In genomic region chr10:46550795-46551700, GRCh38 we compare ENCODE assay signal across 15 cellular contexts. TPM values are rescaled to one million over a fixed set of nuclear protein-coding genes. Genes with fewer than 3 reads are reported as not detected.
DNase-seq lines count a peak whose midpoint lies in the region; ATAC-seq and TF ChIP-seq lines count a peak whose summit lies in the region.
"Had no signal": no experiment of that assay in that cellular context is flagged by ENCODE, and none has a peak within 500 bp of the region (broad histone marks: within the 10 kb centered on the region; RNA-seq: fewer than 3 reads in every experiment).

No MANE protein-coding gene starts in this region.

- no peaks in the 10 kb centered on the region for H3K36me3 Mint-ChIP-seq in activated naive CD4-positive, alpha-beta T cell treated with anti-CD3 and anti-CD28 coated beads for 36 hours (ENCODE audit: low read depth)
- H3K36me3 Mint-ChIP-seq in activated naive CD4-positive, alpha-beta T cell treated with anti-CD3 and anti-CD28 coated beads, Interleukin-2, amount 50 U/mL, for 72 hours, result no peaks in the 10 kb centered on the region
- H3K36me3 Mint-ChIP-seq: IgD-negative memory B cell had no signal

- H3K9me3 Mint-ChIP-seq in activated naive CD4-positive, alpha-beta T cell treated with anti-CD3 and anti-CD28 coated beads for 36 hours, result no peaks in the 10 kb centered on the region
- no peaks in the 10 kb centered on the region for H3K9me3 Mint-ChIP-seq in activated naive CD4-positive, alpha-beta T cell treated with anti-CD3 and anti-CD28 coated beads, Interleukin-2, amount 50 U/mL, for 72 hours
- H3K9me3 Mint-ChIP-seq: endodermal cell, IgD-negative memory B cell, nephron had no signal

- TF ChIP-seq POLR2A in transverse colon (IDR thresholded peaks at IDR 0.05), result no peak

- H3K27ac ChIP-seq in transverse colon, result no peak overlapping the region
- H3K27ac ChIP-seq: uterus had no signal

- WGBS in transverse colon (ENCODE audit: low coverage in 1 of 2), 2 donors, result 40 to 75% methylated on average over 1 to 8 of the region's 8 CpGs

- H3K27ac Mint-ChIP-seq in activated naive CD4-positive, alpha-beta T cell treated with anti-CD3 and anti-CD28 coated beads for 36 hours, result no peak overlapping the region
- no peak overlapping the region for H3K27ac Mint-ChIP-seq in activated naive CD4-positive, alpha-beta T cell treated with anti-CD3 and anti-CD28 coated beads, Interleukin-2, amount 50 U/mL, for 72 hours
- H3K27ac Mint-ChIP-seq: endodermal cell, IgD-negative memory B cell, nephron had no signal

- peak; percentile 2 for DNase-seq in activated naive CD4-positive, alpha-beta T cell treated with anti-CD3 and anti-CD28 coated beads for 36 hours
- DNase-seq in activated naive CD4-positive, alpha-beta T cell (lab: John Stamatoyannopoulos, UW), result no peak
- peak; percentile 2 to 50 for DNase-seq in activated naive CD4-positive, alpha-beta T cell treated with anti-CD3 and anti-CD28 coated beads, Interleukin-2, amount 50 U/mL, for 72 hours (ENCODE audit: low spot score in 2 of 2)
- DNase-seq in middle frontal gyrus (ENCODE audit: extremely low spot score, low spot score) (peak; percentile 0), transverse colon (peak; percentile 6), NCI-H2196 (lab: John Stamatoyannopoulos, UW; ENCODE audit: unreplicated experiment) (no peak), NCI-H187 treated with DMSO at 0.1 percent for 48 hours (lab: John Stamatoyannopoulos, UW) (no peak)
- DNase-seq: NCI-H1417 treated with DMSO at 0.1 percent for 48 hours, NCI-H510A treated with DMSO at 0.1 percent for 48 hours, T-helper 2 cell had no signal

- no peak for ATAC-seq in activated naive CD4-positive, alpha-beta T cell treated with anti-CD3 and anti-CD28 coated beads, Interleukin-2, amount 50 U/mL, for 72 hours
- no peak for ATAC-seq in HG02884 (IDR thresholded peaks at IDR 0.05; ENCODE audit: unreplicated experiment)

- H3K36me3 ChIP-seq in transverse colon, result no peaks in the 10 kb centered on the region
- H3K36me3 ChIP-seq: uterus had no signal

- CTCF ChIA-PET in activated naive CD4-positive, alpha-beta T cell treated with anti-CD3 and anti-CD28 coated beads for 36 hours (lab: Charles Lee), result interaction anchor here (0.6 kb wide), 2 partner anchors 8 to 23 kb away, joined by 3 to 4 read pairs; no protein-coding TSS in a partner anchor

- in situ Hi-C loops in transverse colon (cut with MboI; ENCODE audit: low pct_ligation_motif_present in 1 of 4, low pct_unique_long_range_greater_than_20kb in 1 of 4, low sequenced_read_pairs in 3 of 4), result no loop called here

- H3K4me1 Mint-ChIP-seq in activated naive CD4-positive, alpha-beta T cell treated with anti-CD3 and anti-CD28 coated beads for 36 hours (ENCODE audit: low read depth), result peaks cover under 1% of the 10 kb centered on the region
- H3K4me1 Mint-ChIP-seq: nephron had no signal

- H3K9me3 ChIP-seq in transverse colon, result no peaks in the 10 kb centered on the region
- H3K9me3 ChIP-seq: uterus had no signal

- no peak for TF ChIP-seq CTCF in transverse colon (IDR thresholded peaks at IDR 0.05)

- peaks cover 11% of the 10 kb centered on the region for H3K27me3 ChIP-seq in transverse colon
- H3K27me3 ChIP-seq: uterus had no signal

- no peak overlapping the region for H3K4me3 Mint-ChIP-seq in activated naive CD4-positive, alpha-beta T cell treated with anti-CD3 and anti-CD28 coated beads for 36 hours
- H3K4me3 Mint-ChIP-seq: endodermal cell, IgD-negative memory B cell, nephron had no signal

- H3K27me3 Mint-ChIP-seq in activated naive CD4-positive, alpha-beta T cell treated with anti-CD3 and anti-CD28 coated beads for 36 hours (ENCODE audit: low read depth), result peaks cover 4% of the 10 kb centered on the region

- H3K4me1 ChIP-seq in transverse colon, result peaks cover under 1 to 6% (median 4%) of the 10 kb centered on the region in 4 donors

- TF ChIP-seq EP300 in transverse colon (IDR thresholded peaks at IDR 0.05; ENCODE audit: low read depth), result no peak

- no peak overlapping the region for H3K4me3 ChIP-seq in transverse colon
- H3K4me3 ChIP-seq: uterus had no signal

- intact Hi-C loops in activated naive CD4-positive, alpha-beta T cell treated with anti-CD3 and anti-CD28 coated beads for 36 hours (cut with micrococcal nuclease), result no loop called here
- intact Hi-C loops in transverse colon (cut with DNase I; ENCODE audit: low total_unique reads), result no loop called here

RNA-seq across cellular contexts. Expression of gene GPRIN2, which starts 5.4 kb away (rescaled TPM):
- not detected for total RNA-seq in activated naive CD4-positive, alpha-beta T cell treated with anti-CD3 and anti-CD28 coated beads for 36 hours
- total RNA-seq in activated naive CD4-positive, alpha-beta T cell treated with anti-CD3 and anti-CD28 coated beads, Interleukin-2, amount 50 U/mL, for 72 hours, result not detected
- 10 to 100 TPM; 31.3 to 97.3 (median 53.1) TPM for total RNA-seq in transverse colon

RNA-seq across cellular contexts. Expression of gene SYT15, which starts 27.9 kb away (rescaled TPM):
- under 1 TPM; 0.30 to 0.43 TPM for total RNA-seq in activated naive CD4-positive, alpha-beta T cell treated with anti-CD3 and anti-CD28 coated beads for 36 hours
- 1 to 10 TPM in 1 of 2 donors, under 1 TPM in 1; 0.27 to 1.4 TPM for total RNA-seq in activated naive CD4-positive, alpha-beta T cell treated with anti-CD3 and anti-CD28 coated beads, Interleukin-2, amount 50 U/mL, for 72 hours
- total RNA-seq in transverse colon, result under 1 TPM; 0.32 to 0.80 (median 0.39) TPM

Comparison
In these comparisons a context has a peak if more than half of its experiments do, and no peak if none do; other contexts are left out.
1. DNase-seq: peak in activated naive CD4-positive, alpha-beta T cell treated with anti-CD3 and anti-CD28 coated beads for 36 hours (single experiment), activated naive CD4-positive, alpha-beta T cell treated with anti-CD3 and anti-CD28 coated beads, Interleukin-2, amount 50 U/mL, for 72 hours (2 of 2), middle frontal gyrus (single experiment) and transverse colon (single experiment); none in activated naive CD4-positive, alpha-beta T cell (0 of 4), NCI-H2196 (single experiment) and NCI-H187 treated with DMSO at 0.1 percent for 48 hours (single experiment).
2. RNA of gene GPRIN2, which starts 5.4 kb away (total RNA-seq): 31.3 to 97.3 TPM in transverse colon; not detected in activated naive CD4-positive, alpha-beta T cell treated with anti-CD3 and anti-CD28 coated beads for 36 hours and not detected in activated naive CD4-positive, alpha-beta T cell treated with anti-CD3 and anti-CD28 coated beads, Interleukin-2, amount 50 U/mL, for 72 hours; every median in the first group is over 10 times any median in the second.